Comparison of ENCODE assay signal across 19 cellular contexts in genomic region chr3:100057716-100058575, GRCh38. TPM values are rescaled to one million over a fixed set of nuclear protein-coding genes. Genes with fewer than 3 reads are reported as not detected.
DNase-seq lines count a peak whose midpoint lies in the region; ATAC-seq and TF ChIP-seq lines count a peak whose summit lies in the region.
"Had no signal": no experiment of that assay in that cellular context is flagged by ENCODE, and none has a peak within 500 bp of the region (broad histone marks: within the 10 kb centered on the region; RNA-seq: fewer than 3 reads in every experiment).

No MANE protein-coding gene starts in this region.

- no peak overlapping the region for H3K4ac ChIP-seq in trophoblast cell (ENCODE audit: low read depth, low read length)

- POLR2A ChIA-PET in PC-3 (lab: Charles Lee; ENCODE audit: unreplicated experiment) = interaction anchor here (0.5 to 0.7 kb wide), 4 partner anchors 11 to 250 kb away, joined by 3 read pairs; no protein-coding TSS in a partner anchor

- no peak overlapping the region for H2BK120ac ChIP-seq in trophoblast cell (ENCODE audit: insufficient read depth, low read length, poor library complexity)

- no peaks in the 10 kb centered on the region for H3F3A ChIP-seq in PC-3 (ENCODE audit: low read length, unreplicated experiment)

- no peak overlapping the region for H3K4me3 ChIP-seq in PC-3 (ENCODE audit: low read length)
- no peak overlapping the region for H3K4me3 ChIP-seq in epithelial cell of esophagus (ENCODE audit: low read length)
- H3K4me3 ChIP-seq in right lobe of liver = no peak overlapping the region
- no peak overlapping the region for H3K4me3 ChIP-seq in HAP-1
- no peak overlapping the region for H3K4me3 ChIP-seq in trophoblast cell (ENCODE audit: low read depth, low read length)
- H3K4me3 ChIP-seq: lung, tibial nerve had no signal

- H3K27ac ChIP-seq in PC-3 (ENCODE audit: low read length) = no peak overlapping the region
- no peak overlapping the region for H3K27ac ChIP-seq in right lobe of liver
- H3K27ac ChIP-seq in trophoblast cell (ENCODE audit: low read depth, low read length) = no peak overlapping the region
- H3K27ac ChIP-seq: tibial nerve had no signal

- BruUV-seq in PC-3 (replicated peaks; lab: Mats Ljungman, UMichigan) = no TSS peak

- WGBS in right lobe of liver (ENCODE audit: insufficient coverage, low coverage, low lambda C conversion rate, missing lambda C conversion rate) = 67% methylated on average over 8 of the region's 8 CpGs
- no CpG with 5 or more reads among the region's 8 CpGs for WGBS in trophoblast cell (ENCODE audit: extremely low coverage, insufficient coverage, insufficient read length)

- in situ Hi-C loops in HAP-1 (cut with MboI; ENCODE audit: low sequenced_read_pairs) = loop anchor here (25.0 kb wide), 1 partner anchor 221 kb away; no protein-coding TSS in a partner anchor

- H4K91ac ChIP-seq in trophoblast cell (ENCODE audit: low read depth, low read length) = no peak overlapping the region

- H3K18ac ChIP-seq in trophoblast cell (ENCODE audit: low read length) = no peak overlapping the region

- intact Hi-C loops in PC-3 (cut with micrococcal nuclease) (no loop called here), right lobe of liver (cut with DNase I) (no loop called here)

- H3K36me3 ChIP-seq in PC-3 (ENCODE audit: low read depth, low read length) (no peaks in the 10 kb centered on the region), right lobe of liver (no peaks in the 10 kb centered on the region), HAP-1 (replicated peaks) (no peaks in the 10 kb centered on the region), trophoblast cell (ENCODE audit: control insufficient read depth in 1 of 2, insufficient read depth in 2 of 2, low read length in 2 of 2) (peaks cover 0 to 2% of the 10 kb centered on the region in 2 experiments)
- H3K36me3 ChIP-seq: tibial nerve had no signal

- H3K79me1 ChIP-seq in trophoblast cell (ENCODE audit: low read length) = no peaks in the 10 kb centered on the region

- no peak for TF ChIP-seq POLR2A in right lobe of liver (IDR thresholded peaks at IDR 0.05)

- H4K12ac ChIP-seq in trophoblast cell (ENCODE audit: low read depth, low read length) = no peak overlapping the region

- H2AFZ ChIP-seq in PC-3 (ENCODE audit: low read length) (no peak overlapping the region), trophoblast cell (ENCODE audit: insufficient read depth, low read length, poor library complexity) (no peak overlapping the region)

- H3K9me3 ChIP-seq in PC-3 (ENCODE audit: low read length) (no peaks in the 10 kb centered on the region), right lobe of liver (no peaks in the 10 kb centered on the region), HAP-1 (no peaks in the 10 kb centered on the region), trophoblast cell (ENCODE audit: insufficient read depth, low read depth, low read length) (no peaks in the 10 kb centered on the region)
- H3K9me3 ChIP-seq: tibial nerve had no signal

- TF ChIP-seq CTCF in PC-3 (conservative IDR thresholded peaks at IDR 0.05; ENCODE audit: low read depth, low read length) (no peak), epithelial cell of esophagus (IDR thresholded peaks at IDR 0.05; ENCODE audit: insufficient read depth, low read depth, low read length, missing control alignments) (peak; percentile 22), right lobe of liver (IDR thresholded peaks at IDR 0.05) (no peak)

- no peak overlapping the region for H3K9ac ChIP-seq in PC-3 (ENCODE audit: low read length)
- H3K9ac ChIP-seq in trophoblast cell (ENCODE audit: low read length) = no peak overlapping the region

- H3K27me3 ChIP-seq in PC-3 (ENCODE audit: low read length) (no peaks in the 10 kb centered on the region), right lobe of liver (no peaks in the 10 kb centered on the region), HAP-1 (ENCODE audit: low read depth) (no peaks in the 10 kb centered on the region), trophoblast cell (ENCODE audit: insufficient read depth, low read length) (no peaks in the 10 kb centered on the region)
- H3K27me3 ChIP-seq: tibial nerve had no signal

- H3K79me2 ChIP-seq in PC-3 (ENCODE audit: low read length) = no peaks in the 10 kb centered on the region
- H3K79me2 ChIP-seq in trophoblast cell (ENCODE audit: control insufficient read depth, insufficient read depth, low read length, poor library complexity) = no peaks in the 10 kb centered on the region

- H3K23ac ChIP-seq in trophoblast cell (ENCODE audit: low read length) = no peak overlapping the region

- H3K4me2 ChIP-seq in PC-3 (ENCODE audit: low read length) (no peak overlapping the region), trophoblast cell (ENCODE audit: low read length) (no peak overlapping the region)

- H4K8ac ChIP-seq in trophoblast cell (ENCODE audit: low read depth, low read length) = no peak overlapping the region

- no peak overlapping the region for H3K14ac ChIP-seq in trophoblast cell (ENCODE audit: low read length)

- peak; percentile 45; the same call in 1 of the 2 replicates for ATAC-seq in PC-3
- peak in 3 of 4 donors; percentile 33 to 55 (median 48) for ATAC-seq in right lobe of liver
- ATAC-seq in HG03025 (IDR thresholded peaks at IDR 0.05; ENCODE audit: low FRiP score, unreplicated experiment) = no peak
- ATAC-seq: naive thymus-derived CD8-positive, alpha-beta T cell had no signal

- no peak overlapping the region for H2BK12ac ChIP-seq in trophoblast cell (ENCODE audit: low read length)

- CTCF ChIA-PET in PC-3 (lab: Charles Lee) = interaction anchor here (0.5 to 1.0 kb wide), 2 partner anchors 11 to 196 kb away, joined by 3 to 7 read pairs; no protein-coding TSS in a partner anchor

- H3K9me2 ChIP-seq in PC-3 (replicated peaks; ENCODE audit: low read length) = no peaks in the 10 kb centered on the region

- DNase-seq in ELR (ENCODE audit: low read depth) (peak; percentile 46), PC-3 (no peak), epithelial cell of esophagus (ENCODE audit: low read depth) (peak; percentile 57), right lobe of liver (no peak), NCI-H2227 treated with DMSO at 0.1 percent for 48 hours (lab: John Stamatoyannopoulos, UW) (no peak), HAP-1 (ENCODE audit: low spot score in 2 of 2) (no peak), trophoblast cell (no peak)
- DNase-seq: activated CD4-positive, alpha-beta memory T cell treated with anti-CD3 and anti-CD28 coated beads for 36 hours; activated naive CD8-positive, alpha-beta T cell treated with anti-CD3 and anti-CD28 coated beads, Interleukin-2, amount 10 ng/mL, durations not matched to agents 7 days and 5 days; activated T-cell treated with anti-CD3 and anti-CD28 coated beads, Interleukin-2, amount 50 U/mL, for 48 hours; hypothalamus; naive thymus-derived CD8-positive, alpha-beta T cell; NCI-H2107; NCI-H748 treated with DMSO at 0.1 percent for 48 hours; SHP77; stimulated activated CD4-positive, alpha-beta T cell treated with anti-CD3 and anti-CD28 coated beads, Interleukin-4, amount 100 ng/mL, for 24 hours had no signal

- no peak overlapping the region for H2AK5ac ChIP-seq in trophoblast cell (ENCODE audit: low read length)

- H3K4me1 ChIP-seq in PC-3 (ENCODE audit: insufficient read depth, low read length) = no peaks in the 10 kb centered on the region
- H3K4me1 ChIP-seq in right lobe of liver = no peaks in the 10 kb centered on the region
- H3K4me1 ChIP-seq in HAP-1 = no peaks in the 10 kb centered on the region
- no peaks in the 10 kb centered on the region for H3K4me1 ChIP-seq in trophoblast cell (ENCODE audit: control insufficient read depth in 1 of 2, insufficient read depth in 2 of 2, low read length in 2 of 2)
- H3K4me1 ChIP-seq: tibial nerve had no signal

- no peak overlapping the region for H2BK5ac ChIP-seq in trophoblast cell (ENCODE audit: low read depth, low read length, poor library complexity)

- H4K20me1 ChIP-seq in PC-3 (ENCODE audit: low read length) = no peaks in the 10 kb centered on the region

RNA-seq across cellular contexts. Expression of gene FILIP1L, which starts 56.4 kb away (rescaled TPM):
- total RNA-seq in PC-3 (2014; rRNA removed) (not detected in 2 replicates), right lobe of liver (10 to 100 TPM in 1 of 6 experiments, 1 to 10 TPM in 4, under 1 TPM in 1; 0.97 to 10.8 (median 3.6) TPM)
- 30.8 and 31.7 TPM in 2 replicates for polyA plus RNA-seq in trophoblast cell (2013)

Comparison
In these comparisons a context has a peak if more than half of its experiments do, and no peak if none do; other contexts are left out.
1. DNase-seq: peak in ELR (single experiment) and epithelial cell of esophagus (single experiment); none in PC-3 (single experiment), right lobe of liver (0 of 3), NCI-H2227 treated with DMSO at 0.1 percent for 48 hours (single experiment), HAP-1 (0 of 2) and trophoblast cell (0 of 2).